Comparison of ENCODE assay signal across 1 cellular context in genomic region chr10:102654969-102655368, GRCh38.
A peak's percentile ranks its signal among the peaks of the same experiment; 100 is the strongest.
TF ChIP-seq lines count a peak whose summit lies in the region.

No MANE protein-coding gene starts in this region.

TF ChIP-seq in HepG2, 621 proteins besides CTCF, POLR2A, EP300 and RAD21:
- TF ChIP-seq REXO4 (CRISPR knock-in tag; IDR thresholded peaks at IDR 0.05; ENCODE audit: borderline replicate concordance), result no peak
- no peak for TF ChIP-seq DRAP1 (CRISPR knock-in tag; IDR thresholded peaks at IDR 0.05)
- peak; percentile 46; the same call in 1 of the 2 replicates for TF ChIP-seq RBFOX2 (IDR thresholded peaks at IDR 0.05; ENCODE audit: low read depth, low read length)
- no peak for TF ChIP-seq MATR3 (CRISPR knock-in tag; IDR thresholded peaks at IDR 0.05)
- no peak for TF ChIP-seq FOXC1 (CRISPR knock-in tag; IDR thresholded peaks at IDR 0.05; ENCODE audit: borderline replicate concordance)
- no peak for TF ChIP-seq ZNF609 (CRISPR knock-in tag; IDR thresholded peaks at IDR 0.05; ENCODE audit: borderline replicate concordance)
- peak; percentile 48 for TF ChIP-seq AGO2 (optimal IDR thresholded peaks at IDR 0.05; ENCODE audit: low read depth, low read length)
- TF ChIP-seq ZNF629 (CRISPR knock-in tag; conservative IDR thresholded peaks at IDR 0.05), result no peak
- no peak for TF ChIP-seq PITX1 (CRISPR knock-in tag; IDR thresholded peaks at IDR 0.05)
- TF ChIP-seq ZNF281 (CRISPR knock-in tag; IDR thresholded peaks at IDR 0.05; ENCODE audit: borderline replicate concordance), result no peak
- TF ChIP-seq NFATC3 (CRISPR knock-in tag; IDR thresholded peaks at IDR 0.05), result no peak
- no peak for TF ChIP-seq MED8 (CRISPR knock-in tag; IDR thresholded peaks at IDR 0.05; ENCODE audit: insufficient replicate concordance)
TF ChIP-seq in HepG2: peak in this region for 2.
